Comparison of ENCODE assay signal across 12 cellular contexts in genomic region chr5:181158869-181159268, GRCh38. TPM values are rescaled to one million over a fixed set of nuclear protein-coding genes. Genes with fewer than 3 reads are reported as not detected.
A peak's percentile ranks its signal among the peaks of the same experiment; 100 is the strongest.
DNase-seq lines count a peak whose midpoint lies in the region; ATAC-seq and TF ChIP-seq lines count a peak whose summit lies in the region.
"Had no signal": no experiment of that assay in that cellular context is flagged by ENCODE, and none has a peak within 500 bp of the region (broad histone marks: within the 10 kb centered on the region; RNA-seq: fewer than 3 reads in every experiment).

No MANE protein-coding gene starts in this region.

- peaks cover 5% of the 10 kb centered on the region for H3F3A ChIP-seq in MM.1S (ENCODE audit: insufficient read depth, low read length)

- H3K9me2 ChIP-seq in MM.1S (replicated peaks; ENCODE audit: insufficient read depth, low read length), result no peaks in the 10 kb centered on the region

- peaks cover 0 to 4% (median under 1%) of the 10 kb centered on the region in 8 donors for H3K9me3 Mint-ChIP-seq in CD4-positive, alpha-beta memory T cell
- H3K9me3 Mint-ChIP-seq in central memory CD8-positive, alpha-beta T cell, result peaks cover 3% of the 10 kb centered on the region
- peaks cover 4% of the 10 kb centered on the region for H3K9me3 Mint-ChIP-seq in natural killer cell treated with Interleukin-12 subunit alpha and Interleukin-12 subunit beta and Interleukin-15 and Interleukin-18, amount 100 ng/mL, for 72 hours

- peaks cover 25% of the 10 kb centered on the region for H3K4me1 ChIP-seq in CD4-positive, alpha-beta memory T cell (ENCODE audit: insufficient read depth, low read length)
- H3K4me1 ChIP-seq in MM.1S (ENCODE audit: low read length), result peaks cover 16% of the 10 kb centered on the region

- H3K9ac ChIP-seq in MM.1S (ENCODE audit: low read length), result no peak overlapping the region

- H3K4me3 Mint-ChIP-seq in CD4-positive, alpha-beta memory T cell, result peak overlapping the region in 1 of 8 donors; percentile 74
- H3K4me3 Mint-ChIP-seq in central memory CD8-positive, alpha-beta T cell, result peak overlapping the region; percentile 84
- H3K4me3 Mint-ChIP-seq in natural killer cell treated with Interleukin-12 subunit alpha and Interleukin-12 subunit beta and Interleukin-15 and Interleukin-18, amount 100 ng/mL, for 72 hours, result no peak overlapping the region

- no peak overlapping the region for H3K27ac ChIP-seq in CD4-positive, alpha-beta memory T cell (ENCODE audit: low read depth, low read length)
- no peak overlapping the region for H3K27ac ChIP-seq in MM.1S (ENCODE audit: low read length)

- no peaks in the 10 kb centered on the region for H3K79me2 ChIP-seq in MM.1S (ENCODE audit: low read length)

- peaks cover 7 to 28% of the 10 kb centered on the region in 2 donors for H3K27me3 Mint-ChIP-seq in CD4-positive, alpha-beta memory T cell
- H3K27me3 Mint-ChIP-seq in central memory CD8-positive, alpha-beta T cell, result no peaks in the 10 kb centered on the region
- H3K27me3 Mint-ChIP-seq in natural killer cell treated with Interleukin-12 subunit alpha and Interleukin-12 subunit beta and Interleukin-15 and Interleukin-18, amount 100 ng/mL, for 72 hours, result peaks cover 5% of the 10 kb centered on the region in 2 donors

- no peaks in the 10 kb centered on the region for H4K20me1 ChIP-seq in MM.1S (ENCODE audit: insufficient read depth, low read length)

- peak overlapping the region in 5 of 7 donors; percentile 22 to 97 (median 92) for H3K27ac Mint-ChIP-seq in CD4-positive, alpha-beta memory T cell
- H3K27ac Mint-ChIP-seq in central memory CD8-positive, alpha-beta T cell (ENCODE audit: low read depth), result peak overlapping the region; percentile 99
- H3K27ac Mint-ChIP-seq in natural killer cell treated with Interleukin-12 subunit alpha and Interleukin-12 subunit beta and Interleukin-15 and Interleukin-18, amount 100 ng/mL, for 72 hours, result peak overlapping the region; percentile 58 to 94

- POLR2A ChIA-PET in CD4-positive, alpha-beta memory T cell (lab: Charles Lee; ENCODE audit: partially characterized antibody), result no interaction called here

- H3K27me3 ChIP-seq in CD4-positive, alpha-beta memory T cell (ENCODE audit: insufficient read depth, low read length), result no peaks in the 10 kb centered on the region
- peaks cover 5% of the 10 kb centered on the region; the same call in 1 of the 2 replicates for H3K27me3 ChIP-seq in MM.1S (replicated peaks; ENCODE audit: insufficient read depth, low read length)

- no peak for ATAC-seq in central memory CD8-positive, alpha-beta T cell (replicated peaks; ENCODE audit: extremely low read depth, poor library complexity, severe bottlenecking)
- no peak for ATAC-seq in natural killer cell treated with Interleukin-12 subunit alpha and Interleukin-12 subunit beta and Interleukin-15 and Interleukin-18, amount 100 ng/mL, for 72 hours
- ATAC-seq in HG03520 (IDR thresholded peaks at IDR 0.05; ENCODE audit: unreplicated experiment) (no peak), GM18873 (IDR thresholded peaks at IDR 0.05; ENCODE audit: low FRiP score, unreplicated experiment) (no peak)

- H3K4me2 ChIP-seq in MM.1S (ENCODE audit: low read depth, low read length), result peak overlapping the region; percentile 23; the same call in 1 of the 2 replicates

- H3K4me1 Mint-ChIP-seq in CD4-positive, alpha-beta memory T cell, result peaks cover 14 to 34% (median 21%) of the 10 kb centered on the region in 4 donors
- peaks cover 22% of the 10 kb centered on the region for H3K4me1 Mint-ChIP-seq in central memory CD8-positive, alpha-beta T cell
- H3K4me1 Mint-ChIP-seq in natural killer cell treated with Interleukin-12 subunit alpha and Interleukin-12 subunit beta and Interleukin-15 and Interleukin-18, amount 100 ng/mL, for 72 hours (ENCODE audit: low read depth in 2 of 2), result peaks cover 23 to 28% of the 10 kb centered on the region in 2 donors

- CTCF ChIA-PET in CD4-positive, alpha-beta memory T cell (lab: Charles Lee; ENCODE audit: partially characterized antibody), result interaction anchor here (1.4 to 2.5 kb wide), 3 partner anchors 14 to 374 kb away, joined by 3 to 11 read pairs (median 4); no protein-coding TSS in a partner anchor

- H3K36me3 ChIP-seq in CD4-positive, alpha-beta memory T cell (ENCODE audit: insufficient read depth, low read length), result no peaks in the 10 kb centered on the region
- no peaks in the 10 kb centered on the region for H3K36me3 ChIP-seq in MM.1S (replicated peaks; ENCODE audit: insufficient read depth, low read length)

- no peak for TF ChIP-seq CTCF in MM.1S (IDR thresholded peaks at IDR 0.05; ENCODE audit: low read length)

- no peak for DNase-seq in CD4-positive, alpha-beta memory T cell
- no peak for DNase-seq in MM.1S
- DNase-seq in central memory CD8-positive, alpha-beta T cell (ENCODE audit: low spot score in 2 of 2), result no peak
- no peak for DNase-seq in natural killer cell treated with Interleukin-12 subunit alpha and Interleukin-12 subunit beta and Interleukin-15 and Interleukin-18, amount 100 ng/mL, for 72 hours (ENCODE audit: low spot score)
- DNase-seq in ureter (ENCODE audit: low spot score), result no peak
- no peak for DNase-seq in stimulated activated CD4-positive, alpha-beta T cell treated with anti-CD3 and anti-CD28 coated beads, Interleukin-2, amount 100 ng/mL, for 24 hours
- DNase-seq: NCI-H1436 treated with DMSO at 0.1 percent for 48 hours had no signal

- intact Hi-C loops in CD4-positive, alpha-beta memory T cell (cut with micrococcal nuclease), result loop anchor here (1.0 to 5.0 kb wide), 4 partner anchors 24 to 375 kb away; partner anchors contain the start of gene MGAT1

- H2AFZ ChIP-seq in MM.1S (ENCODE audit: low read length), result no peak overlapping the region

- peaks cover 0 to 2% of the 10 kb centered on the region in 2 donors for H3K36me3 Mint-ChIP-seq in CD4-positive, alpha-beta memory T cell
- H3K36me3 Mint-ChIP-seq in central memory CD8-positive, alpha-beta T cell (ENCODE audit: insufficient read depth), result peaks cover 11% of the 10 kb centered on the region
- no peaks in the 10 kb centered on the region for H3K36me3 Mint-ChIP-seq in natural killer cell treated with Interleukin-12 subunit alpha and Interleukin-12 subunit beta and Interleukin-15 and Interleukin-18, amount 100 ng/mL, for 72 hours

- H3K9me3 ChIP-seq in CD4-positive, alpha-beta memory T cell (ENCODE audit: control insufficient read depth in 1 of 2, low read length in 2 of 2), result no peaks in the 10 kb centered on the region
- no peaks in the 10 kb centered on the region for H3K9me3 ChIP-seq in MM.1S (replicated peaks; ENCODE audit: insufficient read depth, low read length)

- H3K4me3 ChIP-seq in CD4-positive, alpha-beta memory T cell (ENCODE audit: low read length in 2 of 2), result no peak overlapping the region
- H3K4me3 ChIP-seq in MM.1S (ENCODE audit: low read length), result no peak overlapping the region

RNA-seq across cellular contexts. Expression of gene OR2V2, which starts 11.5 kb away (rescaled TPM):
- total RNA-seq in CD4-positive, alpha-beta memory T cell, result not detected
- not detected for polyA plus RNA-seq in CD4-positive, alpha-beta memory T cell
- total RNA-seq in natural killer cell treated with Interleukin-12 subunit alpha and Interleukin-12 subunit beta and Interleukin-15 and Interleukin-18, amount 100 ng/mL, for 72 hours, result not detected
- not detected for total RNA-seq in ureter
- total RNA-seq: H7, Right ventricle myocardium superior had no signal
- polyA plus RNA-seq: BJ had no signal

RNA-seq across cellular contexts. Expression of gene OR2V1, which starts 27.9 kb away (rescaled TPM):
- total RNA-seq in CD4-positive, alpha-beta memory T cell, result not detected
- polyA plus RNA-seq in CD4-positive, alpha-beta memory T cell, result not detected
- not detected for total RNA-seq in natural killer cell treated with Interleukin-12 subunit alpha and Interleukin-12 subunit beta and Interleukin-15 and Interleukin-18, amount 100 ng/mL, for 72 hours
- not detected for total RNA-seq in ureter
- total RNA-seq: H7, Right ventricle myocardium superior had no signal
- polyA plus RNA-seq: BJ had no signal

RNA-seq across cellular contexts. Expression of gene TRIM7, which starts 46.1 kb away (rescaled TPM):
- total RNA-seq in CD4-positive, alpha-beta memory T cell, result 1 to 10 TPM; 3.3 to 4.2 TPM
- polyA plus RNA-seq in CD4-positive, alpha-beta memory T cell, result under 1 TPM; 0.63 to 0.69 TPM
- 1 to 10 TPM in 1 of 2 donors, not detected in 1; 1.3 TPM for total RNA-seq in natural killer cell treated with Interleukin-12 subunit alpha and Interleukin-12 subunit beta and Interleukin-15 and Interleukin-18, amount 100 ng/mL, for 72 hours
- total RNA-seq in ureter, result 3.0 TPM
